In the genomic region with DNA sequence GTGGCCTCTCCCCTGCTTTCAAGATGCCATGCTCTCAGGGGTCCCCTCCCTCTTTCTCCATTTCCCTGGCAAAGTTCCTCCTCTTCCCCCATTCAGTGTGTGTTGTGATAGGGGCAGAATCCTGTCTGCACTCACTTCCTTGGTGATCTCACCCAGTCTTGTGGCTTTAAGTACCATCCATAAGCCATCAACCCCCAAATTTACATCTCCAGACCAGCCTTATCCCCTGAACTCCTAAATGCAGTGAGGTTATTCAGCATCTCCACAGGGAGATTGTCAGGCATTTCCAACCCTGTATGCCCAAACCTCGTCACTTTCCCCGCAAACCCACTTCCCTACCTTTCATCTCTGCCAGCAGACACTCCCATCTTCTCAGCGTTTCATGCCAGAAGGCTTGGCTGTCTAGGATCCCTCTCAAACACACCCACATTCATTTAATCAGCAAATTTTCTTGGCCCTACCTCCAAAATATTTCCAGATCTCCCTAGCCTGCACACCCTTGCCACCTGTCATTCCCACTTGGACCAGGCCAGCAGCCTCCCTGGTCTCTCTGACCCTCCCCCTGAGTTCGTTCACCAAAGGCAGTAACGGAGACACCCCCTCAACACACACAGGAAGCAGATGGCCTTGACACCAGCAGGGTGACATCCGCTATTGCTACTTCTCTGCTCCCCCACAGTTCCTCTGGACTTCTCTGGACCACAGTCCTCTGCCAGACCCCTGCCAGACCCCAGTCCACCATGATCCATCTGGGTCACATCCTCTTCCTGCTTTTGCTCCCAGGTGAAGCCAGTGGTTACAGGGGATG, we compare ENCODE assay signal across 8 cellular contexts. TPM values are rescaled to one million over a fixed set of nuclear protein-coding genes. Genes with fewer than 3 reads are reported as not detected.
DNase-seq lines count a peak whose midpoint lies in the region; ATAC-seq and TF ChIP-seq lines count a peak whose summit lies in the region.

A gene with protein sequence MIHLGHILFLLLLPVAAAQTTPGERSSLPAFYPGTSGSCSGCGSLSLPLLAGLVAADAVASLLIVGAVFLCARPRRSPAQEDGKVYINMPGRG (plus strand): TSS at position 676 of the 808 bp plus-strand sequence. CDS start 65 bp downstream, at position 741.

- H3K27ac Mint-ChIP-seq in memory B cell = peak within 1 kb of the TSS; percentile 98

- H3K36me3 ChIP-seq in body of pancreas (replicated peaks in 1 of 2; ENCODE audit: insufficient read depth in 1 of 2, low read depth in 2 of 2) = no peaks in the 10 kb centered on the region

- intact Hi-C loops in body of pancreas (cut with DNase I) = no loop called here

- peaks cover 37% of the 10 kb centered on the region for H3K4me1 Mint-ChIP-seq in memory B cell

- TF ChIP-seq CTCF in body of pancreas (IDR thresholded peaks at IDR 0.05) = no peak

- CTCF ChIA-PET in activated CD8-positive, alpha-beta memory T cell treated with anti-CD3 and anti-CD28 coated beads for 36 hours (lab: Charles Lee) = interaction anchor here (1.3 to 1.5 kb wide), 2 partner anchors 10 to 12 kb away, joined by 4 to 5 read pairs; no protein-coding TSS in a partner anchor

- H3K4me1 ChIP-seq in body of pancreas = peaks cover 27% of the 10 kb centered on the region

- DNase-seq in activated CD8-positive, alpha-beta memory T cell treated with anti-CD3 and anti-CD28 coated beads, Interleukin-2, amount 50 U/mL, for 48 hours = no peak
- peak; percentile 19 for DNase-seq in RPMI7951 (ENCODE audit: low read depth)
- DNase-seq in body of pancreas = peak in 1 of 4 donors; percentile 50
- peak in 1 of 2 donors; percentile 56 for DNase-seq in memory B cell (ENCODE audit: low spot score in 2 of 2)
- no peak for DNase-seq in epidermal melanocyte (ENCODE audit: insufficient read length, low spot score)
- DNase-seq in NCI-H1048 (lab: John Stamatoyannopoulos, UW) = no peak
- DNase-seq in NCI-H128 (lab: John Stamatoyannopoulos, UW; ENCODE audit: unreplicated experiment) = no peak

- POLR2A ChIA-PET in activated CD8-positive, alpha-beta memory T cell treated with anti-CD3 and anti-CD28 coated beads for 36 hours (lab: Charles Lee) = interaction anchor here (1.6 kb wide), 1 partner anchor 18 kb away, joined by 6 read pairs; no protein-coding TSS in a partner anchor

- H3K4me3 Mint-ChIP-seq in memory B cell = peak within 1 kb of the TSS; percentile 88

- peaks cover 9% of the 10 kb centered on the region for H3K36me3 Mint-ChIP-seq in memory B cell

- no peaks in the 10 kb centered on the region for H3K9me3 Mint-ChIP-seq in memory B cell

- H3K4me3 ChIP-seq in body of pancreas = no peak within 1 kb of the TSS

- H3K27me3 Mint-ChIP-seq in memory B cell = no peaks in the 10 kb centered on the region

- peak in 2 of 3 donors; percentile 17 to 41 for TF ChIP-seq POLR2A in body of pancreas (IDR thresholded peaks at IDR 0.05)

- no peaks in the 10 kb centered on the region for H3K27me3 ChIP-seq in body of pancreas

- H3K27ac ChIP-seq in body of pancreas = peak within 1 kb of the TSS in 2 of 4 donors; percentile 21 to 92

- ATAC-seq in body of pancreas (no peak), memory B cell (ENCODE audit: low read depth) (peak; percentile 7)

- no peaks in the 10 kb centered on the region for H3K9me3 ChIP-seq in body of pancreas

- 55 to 61% methylated on average over 6 of the region's 6 CpGs for WGBS in body of pancreas, 2 donors

RNA-seq across cellular contexts. Expression of the gene that starts here (rescaled TPM):
- total RNA-seq in activated CD8-positive, alpha-beta memory T cell treated with anti-CD3 and anti-CD28 coated beads for 36 hours = 10 to 100 TPM; 63.0 to 66.2 TPM
- total RNA-seq in RPMI7951 (2014; rRNA removed; shearing (Covaris generic)) = 1.9 TPM in 1 of 2 replicates, not detected in the other
- total RNA-seq in body of pancreas = 1 to 10 TPM in 1 of 2 donors, not detected in 1; 5.2 TPM

Comparison
In these comparisons a context has a peak if more than half of its experiments do, and no peak if none do; other contexts are left out.
1. RNA of the gene that starts here (total RNA-seq): 63.0 to 66.2 TPM in activated CD8-positive, alpha-beta memory T cell treated with anti-CD3 and anti-CD28 coated beads for 36 hours; 5.2 TPM in body of pancreas and 1.9 TPM in RPMI7951; every median in the first group is over 10 times any median in the second.